15 cellular contexts compared by ENCODE assay signal in the genomic region with DNA sequence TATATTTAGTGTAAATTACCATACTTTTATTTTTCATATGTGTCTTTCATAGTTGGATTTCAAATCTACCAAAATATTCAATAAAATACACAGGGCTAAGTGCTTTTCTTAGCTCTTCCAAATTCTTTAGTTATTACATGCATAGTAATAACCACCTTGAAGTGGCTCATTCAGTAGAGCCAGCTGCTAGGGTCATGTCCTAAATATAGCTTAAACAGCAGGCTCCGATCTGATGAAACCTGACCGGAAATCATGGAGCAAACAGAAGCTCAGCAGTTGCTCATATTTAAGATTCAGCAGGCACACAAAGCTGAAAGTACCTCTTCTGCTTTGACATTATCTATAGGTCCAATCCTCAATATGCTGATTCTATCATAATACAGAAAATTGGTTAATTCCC.
DNase-seq lines count a peak whose midpoint lies in the region; ATAC-seq and TF ChIP-seq lines count a peak whose summit lies in the region.
"Had no signal": no experiment of that assay in that cellular context is flagged by ENCODE, and none has a peak within 500 bp of the region (broad histone marks: within the 10 kb centered on the region; RNA-seq: fewer than 3 reads in every experiment).

No MANE protein-coding gene starts in this region.

- in situ Hi-C loops in astrocyte of the spinal cord (cut with HindIII; ENCODE audit: low sequenced_read_pairs) = no loop called here

- WGBS in SK-N-SH (ENCODE audit: low lambda C conversion rate) = 22% methylated on average over 2 of the region's 2 CpGs

- TF ChIP-seq RAD21 in SK-N-SH (IDR thresholded peaks at IDR 0.05; ENCODE audit: low read length) = no peak

- no peaks in the 10 kb centered on the region for H3K9me2 ChIP-seq in SK-N-SH

- H2AFZ ChIP-seq in SK-N-SH (ENCODE audit: low read depth) = no peak overlapping the region

- intact Hi-C loops in upper lobe of right lung (cut with DNase I) = no loop called here

- TF ChIP-seq EP300 in SK-N-SH (IDR thresholded peaks at IDR 0.05; ENCODE audit: borderline replicate concordance in 1 of 2, low read depth in 1 of 2, low read length in 1 of 2) = no peak

- H3K27me3 ChIP-seq in SK-N-SH (ENCODE audit: insufficient read depth) (no peaks in the 10 kb centered on the region), upper lobe of right lung (no peaks in the 10 kb centered on the region)
- H3K27me3 ChIP-seq: ovary had no signal

- H3K4me2 ChIP-seq in SK-N-SH = no peak overlapping the region

- no peak overlapping the region for H3K9ac ChIP-seq in SK-N-SH

- H3K36me3 ChIP-seq in SK-N-SH (replicated peaks in 1 of 2; ENCODE audit: control insufficient read depth in 1 of 2, insufficient read depth in 2 of 2, low read length in 1 of 2) (no peaks in the 10 kb centered on the region), upper lobe of right lung (no peaks in the 10 kb centered on the region)
- H3K36me3 ChIP-seq: ovary had no signal

- H3K4me3 ChIP-seq in SK-N-SH (ENCODE audit: low read depth in 2 of 2, low read length in 1 of 2) (no peak overlapping the region), astrocyte of the spinal cord (ENCODE audit: low read depth, low read length) (no peak overlapping the region), upper lobe of right lung (no peak overlapping the region)
- H3K4me3 ChIP-seq: ovary had no signal

- no peaks in the 10 kb centered on the region for H4K20me1 ChIP-seq in SK-N-SH (ENCODE audit: insufficient read depth)

- TF ChIP-seq CTCF in SK-N-SH (IDR thresholded peaks at IDR 0.05) = no peak
- TF ChIP-seq CTCF in astrocyte of the spinal cord (IDR thresholded peaks at IDR 0.05; ENCODE audit: low read depth, low read length) = no peak
- no peak for TF ChIP-seq CTCF in upper lobe of right lung (IDR thresholded peaks at IDR 0.05)

- CTCF ChIA-PET in SK-N-SH (lab: Yijun Ruan, JAX) = interaction anchor here (0.7 to 1.4 kb wide), 2 partner anchors 15 to 1008 kb away, joined by 3 to 4 read pairs; no protein-coding TSS in a partner anchor

- POLR2A ChIA-PET in SK-N-SH (lab: Yijun Ruan, JAX) = no interaction called here

- ATAC-seq in SK-N-SH treated with all-trans-retinoic acid at 6 μM for 48 hours (no peak), upper lobe of right lung (peak; percentile 41), esophagus mucosa (no peak), HG03097 (IDR thresholded peaks at IDR 0.05; ENCODE audit: low FRiP score, unreplicated experiment) (no peak)
- ATAC-seq: activated CD8-positive, alpha-beta memory T cell treated with anti-CD3 and anti-CD28 coated beads, Interleukin-2, amount 10 ng/mL, durations not matched to agents 7 days and 5 days had no signal

- no peaks in the 10 kb centered on the region for H3F3A ChIP-seq in SK-N-SH (replicated peaks; ENCODE audit: insufficient read depth)

- DNase-seq in SK-N-SH (peak; percentile 3), NCI-H69 (lab: John Stamatoyannopoulos, UW) (peak; percentile 89), astrocyte of the spinal cord (ENCODE audit: low read depth, low spot score) (peak; percentile 12), upper lobe of right lung (no peak), LoVo (ENCODE audit: low spot score) (no peak)
- DNase-seq: activated CD8-positive, alpha-beta memory T cell treated with anti-CD3 and anti-CD28 coated beads, Interleukin-2, amount 10 ng/mL, durations not matched to agents 7 days and 5 days; activated naive CD4-positive, alpha-beta T cell treated with anti-CD3 and anti-CD28 coated beads, Interleukin-2, amount 10 ng/mL, durations not matched to agents 7 days and 5 days; Calu3; central memory CD4-positive, alpha-beta T cell; erythroblast; ovary; trophoblast cell had no signal

- H3K27ac ChIP-seq in SK-N-SH (ENCODE audit: low read depth in 2 of 2, low read length in 1 of 2) (no peak overlapping the region), upper lobe of right lung (no peak overlapping the region)
- H3K27ac ChIP-seq: ovary had no signal

- no peaks in the 10 kb centered on the region for H3K79me2 ChIP-seq in SK-N-SH (ENCODE audit: insufficient read depth)

- no peaks in the 10 kb centered on the region; a peak in 1 of 4 replicates for H3K4me1 ChIP-seq in SK-N-SH (ENCODE audit: control insufficient read depth in 1 of 2, insufficient read depth in 2 of 2, low read depth in 1 of 2, low read length in 1 of 2)
- H3K4me1 ChIP-seq in upper lobe of right lung = no peaks in the 10 kb centered on the region

- H3K9me3 ChIP-seq in SK-N-SH (no peaks in the 10 kb centered on the region), upper lobe of right lung (no peaks in the 10 kb centered on the region)
- H3K9me3 ChIP-seq: ovary had no signal

TF ChIP-seq in SK-N-SH, 30 proteins besides CTCF, POLR2A, EP300 and RAD21:
- 0 out of 2 replicates have a peak, but pooled peaks have one; percentile 34 for TF ChIP-seq GATA2 (CRISPR knock-in tag; IDR thresholded peaks at IDR 0.05)
- TF ChIP-seq ELF1 (IDR thresholded peaks at IDR 0.05) = no peak

TF ChIP-seq in SK-N-SH treated with all-trans-retinoic acid at 6 μM for 48 hours, 23 proteins besides CTCF, POLR2A, EP300 and RAD21:
- TF ChIP-seq ARNTL (CRISPR knock-in tag; IDR thresholded peaks at IDR 0.05; ENCODE audit: borderline replicate concordance, low read depth) = no peak
- TF ChIP-seq PPARA (CRISPR knock-in tag; IDR thresholded peaks at IDR 0.05; ENCODE audit: borderline replicate concordance) = no peak
- TF ChIP-seq CSDC2 (CRISPR knock-in tag; IDR thresholded peaks at IDR 0.05) = no peak
- TF ChIP-seq ZFP30 (CRISPR knock-in tag; IDR thresholded peaks at IDR 0.05) = no peak
- no peak for TF ChIP-seq ISL1 (CRISPR knock-in tag; IDR thresholded peaks at IDR 0.05)
- no peak for TF ChIP-seq ZC3H10 (CRISPR knock-in tag; IDR thresholded peaks at IDR 0.05)
- TF ChIP-seq, protein P1, sequence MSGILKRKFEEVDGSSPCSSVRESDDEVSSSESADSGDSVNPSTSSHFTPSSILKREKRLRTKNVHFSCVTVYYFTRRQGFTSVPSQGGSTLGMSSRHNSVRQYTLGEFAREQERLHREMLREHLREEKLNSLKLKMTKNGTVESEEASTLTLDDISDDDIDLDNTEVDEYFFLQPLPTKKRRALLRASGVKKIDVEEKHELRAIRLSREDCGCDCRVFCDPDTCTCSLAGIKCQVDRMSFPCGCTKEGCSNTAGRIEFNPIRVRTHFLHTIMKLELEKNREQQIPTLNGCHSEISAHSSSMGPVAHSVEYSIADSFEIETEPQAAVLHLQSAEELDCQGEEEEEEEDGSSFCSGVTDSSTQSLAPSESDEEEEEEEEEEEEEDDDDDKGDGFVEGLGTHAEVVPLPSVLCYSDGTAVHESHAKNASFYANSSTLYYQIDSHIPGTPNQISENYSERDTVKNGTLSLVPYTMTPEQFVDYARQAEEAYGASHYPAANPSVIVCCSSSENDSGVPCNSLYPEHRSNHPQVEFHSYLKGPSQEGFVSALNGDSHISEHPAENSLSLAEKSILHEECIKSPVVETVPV (CRISPR knock-in tag; IDR thresholded peaks at IDR 0.05) = no peak
- no peak for TF ChIP-seq OSR1 (CRISPR knock-in tag; IDR thresholded peaks at IDR 0.05)
- TF ChIP-seq, protein P2, sequence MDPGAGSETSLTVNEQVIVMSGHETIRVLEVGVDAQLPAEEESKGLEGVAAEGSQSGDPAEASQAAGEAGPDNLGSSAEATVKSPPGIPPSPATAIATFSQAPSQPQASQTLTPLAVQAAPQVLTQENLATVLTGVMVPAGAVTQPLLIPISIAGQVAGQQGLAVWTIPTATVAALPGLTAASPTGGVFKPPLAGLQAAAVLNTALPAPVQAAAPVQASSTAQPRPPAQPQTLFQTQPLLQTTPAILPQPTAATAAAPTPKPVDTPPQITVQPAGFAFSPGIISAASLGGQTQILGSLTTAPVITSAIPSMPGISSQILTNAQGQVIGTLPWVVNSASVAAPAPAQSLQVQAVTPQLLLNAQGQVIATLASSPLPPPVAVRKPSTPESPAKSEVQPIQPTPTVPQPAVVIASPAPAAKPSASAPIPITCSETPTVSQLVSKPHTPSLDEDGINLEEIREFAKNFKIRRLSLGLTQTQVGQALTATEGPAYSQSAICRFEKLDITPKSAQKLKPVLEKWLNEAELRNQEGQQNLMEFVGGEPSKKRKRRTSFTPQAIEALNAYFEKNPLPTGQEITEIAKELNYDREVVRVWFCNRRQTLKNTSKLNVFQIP (CRISPR knock-in tag; IDR thresholded peaks at IDR 0.05; ENCODE audit: borderline replicate concordance, low read depth) = no peak

Comparison
In these comparisons a context has a peak if more than half of its experiments do, and no peak if none do; other contexts are left out.
1. DNase-seq: peak in SK-N-SH (single experiment), NCI-H69 (single experiment) and astrocyte of the spinal cord (single experiment); none in upper lobe of right lung (single experiment) and LoVo (single experiment).